ENCODE assay signal across 1 cellular context in genomic region chr2:201071305-201072200, GRCh38.
TF ChIP-seq lines count a peak whose summit lies in the region.

Gene HYCC2 (minus strand): TSS chr2:201071671. CDS start chr2:201024009, 47,662 bp downstream.
Gene NDUFB3 (plus strand): TSS chr2:201072001. CDS start chr2:201078883, 6,882 bp downstream.

TF ChIP-seq in K562, 482 proteins besides CTCF, POLR2A, EP300 and RAD21 (continued from another document and continues in another):
- TF ChIP-seq SFPQ (IDR thresholded peaks at IDR 0.05; ENCODE audit: low read depth, low read length), result no peak
- TF ChIP-seq PYGO2 (tag; IDR thresholded peaks at IDR 0.05), result no peak
- TF ChIP-seq, protein P1, sequence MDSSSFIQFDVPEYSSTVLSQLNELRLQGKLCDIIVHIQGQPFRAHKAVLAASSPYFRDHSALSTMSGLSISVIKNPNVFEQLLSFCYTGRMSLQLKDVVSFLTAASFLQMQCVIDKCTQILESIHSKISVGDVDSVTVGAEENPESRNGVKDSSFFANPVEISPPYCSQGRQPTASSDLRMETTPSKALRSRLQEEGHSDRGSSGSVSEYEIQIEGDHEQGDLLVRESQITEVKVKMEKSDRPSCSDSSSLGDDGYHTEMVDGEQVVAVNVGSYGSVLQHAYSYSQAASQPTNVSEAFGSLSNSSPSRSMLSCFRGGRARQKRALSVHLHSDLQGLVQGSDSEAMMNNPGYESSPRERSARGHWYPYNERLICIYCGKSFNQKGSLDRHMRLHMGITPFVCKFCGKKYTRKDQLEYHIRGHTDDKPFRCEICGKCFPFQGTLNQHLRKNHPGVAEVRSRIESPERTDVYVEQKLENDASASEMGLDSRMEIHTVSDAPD (CRISPR knock-in tag; IDR thresholded peaks at IDR 0.05), result no peak
- peak; percentile 39; the same call in 1 of the 2 replicates for TF ChIP-seq HDAC2 (IDR thresholded peaks at IDR 0.05)
- TF ChIP-seq ZFP36 (IDR thresholded peaks at IDR 0.05; ENCODE audit: low read depth, low read length, partially characterized antibody), result peak; percentile 25
- no peak for TF ChIP-seq ZNF785 (CRISPR knock-in tag; IDR thresholded peaks at IDR 0.05)
- peak; percentile 95 for TF ChIP-seq NR2C1 (IDR thresholded peaks at IDR 0.05)
- TF ChIP-seq NR2C1 (tag; IDR thresholded peaks at IDR 0.05), result peak; percentile 95
- peak; percentile 81 for TF ChIP-seq CC2D1A (IDR thresholded peaks at IDR 0.05)
- TF ChIP-seq THAP7 (CRISPR knock-in tag; IDR thresholded peaks at IDR 0.05), result peak; percentile 46; the same call in 1 of the 2 replicates
- no peak for TF ChIP-seq ZNF143 (CRISPR knock-in tag; IDR thresholded peaks at IDR 0.05)
- TF ChIP-seq ZNF57 (CRISPR knock-in tag; IDR thresholded peaks at IDR 0.05), result no peak
- no peak for TF ChIP-seq ZNF551 (CRISPR knock-in tag; IDR thresholded peaks at IDR 0.05)
- TF ChIP-seq CCAR2 (IDR thresholded peaks at IDR 0.05; ENCODE audit: low read depth, low read length), result no peak
- no peak for TF ChIP-seq BCOR (IDR thresholded peaks at IDR 0.05)
- TF ChIP-seq ARID2 (IDR thresholded peaks at IDR 0.05), result no peak
- TF ChIP-seq HNRNPH1 (optimal IDR thresholded peaks at IDR 0.05; ENCODE audit: low read depth, low read length), result no peak
- TF ChIP-seq, protein P2, sequence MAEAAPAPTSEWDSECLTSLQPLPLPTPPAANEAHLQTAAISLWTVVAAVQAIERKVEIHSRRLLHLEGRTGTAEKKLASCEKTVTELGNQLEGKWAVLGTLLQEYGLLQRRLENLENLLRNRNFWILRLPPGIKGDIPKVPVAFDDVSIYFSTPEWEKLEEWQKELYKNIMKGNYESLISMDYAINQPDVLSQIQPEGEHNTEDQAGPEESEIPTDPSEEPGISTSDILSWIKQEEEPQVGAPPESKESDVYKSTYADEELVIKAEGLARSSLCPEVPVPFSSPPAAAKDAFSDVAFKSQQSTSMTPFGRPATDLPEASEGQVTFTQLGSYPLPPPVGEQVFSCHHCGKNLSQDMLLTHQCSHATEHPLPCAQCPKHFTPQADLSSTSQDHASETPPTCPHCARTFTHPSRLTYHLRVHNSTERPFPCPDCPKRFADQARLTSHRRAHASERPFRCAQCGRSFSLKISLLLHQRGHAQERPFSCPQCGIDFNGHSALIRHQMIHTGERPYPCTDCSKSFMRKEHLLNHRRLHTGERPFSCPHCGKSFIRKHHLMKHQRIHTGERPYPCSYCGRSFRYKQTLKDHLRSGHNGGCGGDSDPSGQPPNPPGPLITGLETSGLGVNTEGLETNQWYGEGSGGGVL (CRISPR knock-in tag; IDR thresholded peaks at IDR 0.05), result no peak
- no peak for TF ChIP-seq RBM14 (IDR thresholded peaks at IDR 0.05; ENCODE audit: borderline replicate concordance, insufficient read depth, low read depth, low read length)
- TF ChIP-seq ZBTB8A (IDR thresholded peaks at IDR 0.05; ENCODE audit: partially characterized antibody), result no peak
- TF ChIP-seq ZNF395 (CRISPR knock-in tag; IDR thresholded peaks at IDR 0.05), result peak; percentile 74; the same call in 1 of the 2 replicates
- TF ChIP-seq FUS (optimal IDR thresholded peaks at IDR 0.05; ENCODE audit: low read depth, low read length), result no peak
- no peak for TF ChIP-seq ILF3 (IDR thresholded peaks at IDR 0.05; ENCODE audit: borderline replicate concordance)
- TF ChIP-seq ADNP (tag; IDR thresholded peaks at IDR 0.05), result no peak
- no peak for TF ChIP-seq ZNF134 (CRISPR knock-in tag; conservative IDR thresholded peaks at IDR 0.05)
- peak; percentile 69; the same call in 1 of the 2 replicates for TF ChIP-seq KLF1 (tag; IDR thresholded peaks at IDR 0.05)
- no peak for TF ChIP-seq HSF4 (CRISPR knock-in tag; IDR thresholded peaks at IDR 0.05; ENCODE audit: borderline replicate concordance)
- TF ChIP-seq, protein P3, sequence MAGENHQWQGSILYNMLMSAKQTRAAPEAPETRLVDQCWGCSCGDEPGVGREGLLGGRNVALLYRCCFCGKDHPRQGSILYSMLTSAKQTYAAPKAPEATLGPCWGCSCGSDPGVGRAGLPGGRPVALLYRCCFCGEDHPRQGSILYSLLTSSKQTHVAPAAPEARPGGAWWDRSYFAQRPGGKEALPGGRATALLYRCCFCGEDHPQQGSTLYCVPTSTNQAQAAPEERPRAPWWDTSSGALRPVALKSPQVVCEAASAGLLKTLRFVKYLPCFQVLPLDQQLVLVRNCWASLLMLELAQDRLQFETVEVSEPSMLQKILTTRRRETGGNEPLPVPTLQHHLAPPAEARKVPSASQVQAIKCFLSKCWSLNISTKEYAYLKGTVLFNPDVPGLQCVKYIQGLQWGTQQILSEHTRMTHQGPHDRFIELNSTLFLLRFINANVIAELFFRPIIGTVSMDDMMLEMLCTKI (IDR thresholded peaks at IDR 0.05; ENCODE audit: partially characterized antibody), result no peak
- no peak for TF ChIP-seq ZSCAN29 (IDR thresholded peaks at IDR 0.05)
- TF ChIP-seq GATAD2B (IDR thresholded peaks at IDR 0.05; ENCODE audit: borderline replicate concordance), result no peak
- no peak for TF ChIP-seq EZH2 (IDR thresholded peaks at IDR 0.05; ENCODE audit: borderline replicate concordance, low read depth, low read length)
- no peak for TF ChIP-seq THRAP3 (IDR thresholded peaks at IDR 0.05; ENCODE audit: borderline replicate concordance)
- no peak for TF ChIP-seq ZNF77 (CRISPR knock-in tag; IDR thresholded peaks at IDR 0.05)
- no peak for TF ChIP-seq ZNF407 (IDR thresholded peaks at IDR 0.05; ENCODE audit: low read depth)
- peak; percentile 97 for TF ChIP-seq SP1 (CRISPR knock-in tag; IDR thresholded peaks at IDR 0.05)
- peak; percentile 85 for TF ChIP-seq SAP30 (IDR thresholded peaks at IDR 0.05; ENCODE audit: borderline replicate concordance, insufficient read depth, low read depth, low read length, poor library complexity, severe bottlenecking)
- TF ChIP-seq, protein P4, sequence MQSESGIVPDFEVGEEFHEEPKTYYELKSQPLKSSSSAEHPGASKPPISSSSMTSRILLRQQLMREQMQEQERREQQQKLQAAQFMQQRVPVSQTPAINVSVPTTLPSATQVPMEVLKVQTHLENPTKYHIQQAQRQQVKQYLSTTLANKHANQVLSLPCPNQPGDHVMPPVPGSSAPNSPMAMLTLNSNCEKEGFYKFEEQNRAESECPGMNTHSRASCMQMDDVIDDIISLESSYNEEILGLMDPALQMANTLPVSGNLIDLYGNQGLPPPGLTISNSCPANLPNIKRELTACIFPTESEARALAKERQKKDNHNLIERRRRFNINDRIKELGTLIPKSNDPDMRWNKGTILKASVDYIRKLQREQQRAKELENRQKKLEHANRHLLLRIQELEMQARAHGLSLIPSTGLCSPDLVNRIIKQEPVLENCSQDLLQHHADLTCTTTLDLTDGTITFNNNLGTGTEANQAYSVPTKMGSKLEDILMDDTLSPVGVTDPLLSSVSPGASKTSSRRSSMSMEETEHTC (IDR thresholded peaks at IDR 0.05), result no peak
- peak; percentile 95 for TF ChIP-seq SIN3B (IDR thresholded peaks at IDR 0.05; ENCODE audit: low read depth)
- peak; percentile 72; the same call in 1 of the 2 replicates for TF ChIP-seq RB1 (IDR thresholded peaks at IDR 0.05; ENCODE audit: low read depth)
- TF ChIP-seq ZNF217 (CRISPR knock-in tag; IDR thresholded peaks at IDR 0.05), result no peak
- peak; percentile 55; the same call in 1 of the 2 replicates for TF ChIP-seq GTF2E2 (tag; IDR thresholded peaks at IDR 0.05)
- no peak for TF ChIP-seq ZNF253 (CRISPR knock-in tag; conservative IDR thresholded peaks at IDR 0.05)
- TF ChIP-seq ZEB2 (IDR thresholded peaks at IDR 0.05), result peak; percentile 99
- TF ChIP-seq POLR3A (IDR thresholded peaks at IDR 0.05; ENCODE audit: borderline replicate concordance, extremely low read depth, insufficient read depth, insufficient read length), result no peak
- 0 out of 2 replicates have a peak, but pooled peaks have one; percentile 4 for TF ChIP-seq SMC3 (conservative IDR thresholded peaks at IDR 0.05; ENCODE audit: insufficient read depth, low read depth, low read length)
- peak; percentile 63 to 64; a peak in 2 of 4 replicates for TF ChIP-seq MLLT1 (IDR thresholded peaks at IDR 0.05)
